In genomic region chr22:30872282-30873041, GRCh38 we compare ENCODE assay signal across 1 cellular context.
TF ChIP-seq lines count a peak whose summit lies in the region.

No MANE protein-coding gene starts in this region.

TF ChIP-seq in HEK293, 187 proteins besides CTCF, POLR2A, EP300 and RAD21 (continued from another document):
- no peak for TF ChIP-seq AEBP2 (tag by site-specific recombination; IDR thresholded peaks at IDR 0.05; ENCODE audit: borderline replicate concordance)
- no peak for TF ChIP-seq HOXA7 (CRISPR knock-in tag; IDR thresholded peaks at IDR 0.05; ENCODE audit: borderline replicate concordance)
- no peak for TF ChIP-seq ZNF202 (tag by site-specific recombination; IDR thresholded peaks at IDR 0.05; ENCODE audit: borderline replicate concordance)
- TF ChIP-seq YY1 (tag by site-specific recombination; IDR thresholded peaks at IDR 0.05) = no peak
- TF ChIP-seq, protein P1, sequence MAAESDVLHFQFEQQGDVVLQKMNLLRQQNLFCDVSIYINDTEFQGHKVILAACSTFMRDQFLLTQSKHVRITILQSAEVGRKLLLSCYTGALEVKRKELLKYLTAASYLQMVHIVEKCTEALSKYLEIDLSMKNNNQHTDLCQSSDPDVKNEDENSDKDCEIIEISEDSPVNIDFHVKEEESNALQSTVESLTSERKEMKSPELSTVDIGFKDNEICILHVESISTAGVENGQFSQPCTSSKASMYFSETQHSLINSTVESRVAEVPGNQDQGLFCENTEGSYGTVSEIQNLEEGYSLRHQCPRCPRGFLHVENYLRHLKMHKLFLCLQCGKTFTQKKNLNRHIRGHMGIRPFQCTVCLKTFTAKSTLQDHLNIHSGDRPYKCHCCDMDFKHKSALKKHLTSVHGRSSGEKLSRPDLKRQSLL (tag by site-specific recombination; IDR thresholded peaks at IDR 0.05) = peak; percentile 45; the same call in 1 of the 2 replicates
- no peak for TF ChIP-seq ZNF548 (tag by site-specific recombination; IDR thresholded peaks at IDR 0.05)
- 0 out of 2 replicates have a peak, but pooled peaks have one; percentile 33 for TF ChIP-seq ZNF610 (tag by site-specific recombination; IDR thresholded peaks at IDR 0.05; ENCODE audit: borderline replicate concordance)
- TF ChIP-seq KLF16 (tag by site-specific recombination; IDR thresholded peaks at IDR 0.05) = no peak
- no peak for TF ChIP-seq ZNF513 (tag by site-specific recombination; IDR thresholded peaks at IDR 0.05)
- no peak for TF ChIP-seq ZNF221 (tag by site-specific recombination; IDR thresholded peaks at IDR 0.05; ENCODE audit: borderline replicate concordance)
- TF ChIP-seq ZNF501 (tag by site-specific recombination; IDR thresholded peaks at IDR 0.05) = no peak
- peak; percentile 72 for TF ChIP-seq GLIS1 (tag by site-specific recombination; IDR thresholded peaks at IDR 0.05)
- TF ChIP-seq ZNF747 (tag by site-specific recombination; IDR thresholded peaks at IDR 0.05) = no peak
- TF ChIP-seq ZNF366 (tag by site-specific recombination; conservative IDR thresholded peaks at IDR 0.05) = no peak
- TF ChIP-seq, protein P2, sequence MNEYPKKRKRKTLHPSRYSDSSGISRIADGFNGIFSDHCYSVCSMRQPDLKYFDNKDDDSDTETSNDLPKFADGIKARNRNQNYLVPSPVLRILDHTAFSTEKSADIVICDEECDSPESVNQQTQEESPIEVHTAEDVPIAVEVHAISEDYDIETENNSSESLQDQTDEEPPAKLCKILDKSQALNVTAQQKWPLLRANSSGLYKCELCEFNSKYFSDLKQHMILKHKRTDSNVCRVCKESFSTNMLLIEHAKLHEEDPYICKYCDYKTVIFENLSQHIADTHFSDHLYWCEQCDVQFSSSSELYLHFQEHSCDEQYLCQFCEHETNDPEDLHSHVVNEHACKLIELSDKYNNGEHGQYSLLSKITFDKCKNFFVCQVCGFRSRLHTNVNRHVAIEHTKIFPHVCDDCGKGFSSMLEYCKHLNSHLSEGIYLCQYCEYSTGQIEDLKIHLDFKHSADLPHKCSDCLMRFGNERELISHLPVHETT (tag by site-specific recombination; IDR thresholded peaks at IDR 0.05) = no peak
